1 cellular context compared by ENCODE assay signal in the genomic region with DNA sequence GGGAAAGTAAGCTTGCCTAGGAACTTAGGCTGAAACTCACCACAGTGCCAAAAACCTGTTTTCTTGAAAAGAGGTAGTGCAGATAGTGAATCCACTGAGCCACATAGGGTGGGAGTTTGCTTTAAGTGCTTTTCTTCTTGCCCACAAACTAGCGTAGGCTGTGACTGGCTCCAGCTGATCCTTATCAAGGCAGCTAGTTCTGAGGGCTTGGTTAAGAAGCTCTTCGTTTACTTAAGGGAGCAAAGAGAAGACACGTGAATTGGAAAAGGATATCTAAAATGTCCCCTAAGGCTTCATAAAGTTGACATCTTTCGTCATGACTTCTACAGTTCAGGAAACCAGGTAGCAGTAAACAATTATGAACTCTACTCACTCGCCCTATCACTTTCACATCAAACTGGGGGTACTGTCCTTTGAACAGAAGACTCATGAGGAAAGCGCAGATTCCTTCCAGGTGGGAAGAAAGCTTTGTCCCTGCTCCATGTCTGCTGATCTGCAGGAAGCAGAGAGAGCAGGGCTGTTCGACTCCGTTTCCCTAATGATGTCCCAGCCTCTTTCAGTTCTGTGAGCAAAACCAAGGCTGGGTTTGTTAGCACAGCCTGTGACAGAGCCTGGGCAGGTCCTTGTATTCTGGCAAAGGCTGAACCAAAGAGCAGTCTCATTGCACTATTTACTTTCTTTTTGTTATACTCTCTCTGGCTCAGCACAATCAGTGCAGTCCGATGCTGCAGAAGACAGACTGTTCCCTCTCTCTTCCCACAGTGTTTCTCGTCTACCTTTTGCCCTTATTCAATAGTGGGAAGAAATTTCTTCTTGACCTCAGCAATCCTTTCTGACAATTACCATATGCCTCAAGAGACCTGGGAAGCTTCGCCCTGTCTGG.
TF ChIP-seq lines count a peak whose summit lies in the region.

No MANE protein-coding gene starts in this region.

TF ChIP-seq in GM12878, 131 proteins besides CTCF, POLR2A, EP300 and RAD21 (continued from another document):
- TF ChIP-seq, protein P1, sequence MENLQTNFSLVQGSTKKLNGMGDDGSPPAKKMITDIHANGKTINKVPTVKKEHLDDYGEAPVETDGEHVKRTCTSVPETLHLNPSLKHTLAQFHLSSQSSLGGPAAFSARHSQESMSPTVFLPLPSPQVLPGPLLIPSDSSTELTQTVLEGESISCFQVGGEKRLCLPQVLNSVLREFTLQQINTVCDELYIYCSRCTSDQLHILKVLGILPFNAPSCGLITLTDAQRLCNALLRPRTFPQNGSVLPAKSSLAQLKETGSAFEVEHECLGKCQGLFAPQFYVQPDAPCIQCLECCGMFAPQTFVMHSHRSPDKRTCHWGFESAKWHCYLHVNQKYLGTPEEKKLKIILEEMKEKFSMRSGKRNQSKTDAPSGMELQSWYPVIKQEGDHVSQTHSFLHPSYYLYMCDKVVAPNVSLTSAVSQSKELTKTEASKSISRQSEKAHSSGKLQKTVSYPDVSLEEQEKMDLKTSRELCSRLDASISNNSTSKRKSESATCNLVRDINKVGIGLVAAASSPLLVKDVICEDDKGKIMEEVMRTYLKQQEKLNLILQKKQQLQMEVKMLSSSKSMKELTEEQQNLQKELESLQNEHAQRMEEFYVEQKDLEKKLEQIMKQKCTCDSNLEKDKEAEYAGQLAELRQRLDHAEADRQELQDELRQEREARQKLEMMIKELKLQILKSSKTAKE (IDR thresholded peaks at IDR 0.05; ENCODE audit: low read depth, poor library complexity, severe bottlenecking): no peak
- TF ChIP-seq MYC (IDR thresholded peaks at IDR 0.05; ENCODE audit: insufficient read depth, insufficient read length, insufficient replicate concordance, low read length, severe bottlenecking) (no peak), IKZF1 (conservative IDR thresholded peaks at IDR 0.05) (peak; percentile 56), GATAD2B (conservative IDR thresholded peaks at IDR 0.05; ENCODE audit: low read depth) (peak; percentile 50; the same call in 1 of the 2 replicates), IKZF2 (IDR thresholded peaks at IDR 0.05) (peak in 1 of 2 experiments; percentile 59; a peak in 2 of 4 replicates), BHLHE40 (IDR thresholded peaks at IDR 0.05; ENCODE audit: borderline replicate concordance in 1 of 2, low read depth in 2 of 2, low read length in 1 of 2) (peak in 1 of 2 experiments; percentile 36; a peak in 1 of 4 replicates), LARP7 (IDR thresholded peaks at IDR 0.05) (peak; percentile 44), IRF4 (IDR thresholded peaks at IDR 0.05; ENCODE audit: low read depth, low read length) (0 out of 2 replicates have a peak, but pooled peaks have one; percentile 30)
- TF ChIP-seq, protein P2, sequence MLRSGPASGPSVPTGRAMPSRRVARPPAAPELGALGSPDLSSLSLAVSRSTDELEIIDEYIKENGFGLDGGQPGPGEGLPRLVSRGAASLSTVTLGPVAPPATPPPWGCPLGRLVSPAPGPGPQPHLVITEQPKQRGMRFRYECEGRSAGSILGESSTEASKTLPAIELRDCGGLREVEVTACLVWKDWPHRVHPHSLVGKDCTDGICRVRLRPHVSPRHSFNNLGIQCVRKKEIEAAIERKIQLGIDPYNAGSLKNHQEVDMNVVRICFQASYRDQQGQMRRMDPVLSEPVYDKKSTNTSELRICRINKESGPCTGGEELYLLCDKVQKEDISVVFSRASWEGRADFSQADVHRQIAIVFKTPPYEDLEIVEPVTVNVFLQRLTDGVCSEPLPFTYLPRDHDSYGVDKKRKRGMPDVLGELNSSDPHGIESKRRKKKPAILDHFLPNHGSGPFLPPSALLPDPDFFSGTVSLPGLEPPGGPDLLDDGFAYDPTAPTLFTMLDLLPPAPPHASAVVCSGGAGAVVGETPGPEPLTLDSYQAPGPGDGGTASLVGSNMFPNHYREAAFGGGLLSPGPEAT (IDR thresholded peaks at IDR 0.05; ENCODE audit: low read depth): 0 out of 2 replicates have a peak, but pooled peaks have one; percentile 46
- TF ChIP-seq, protein P3, sequence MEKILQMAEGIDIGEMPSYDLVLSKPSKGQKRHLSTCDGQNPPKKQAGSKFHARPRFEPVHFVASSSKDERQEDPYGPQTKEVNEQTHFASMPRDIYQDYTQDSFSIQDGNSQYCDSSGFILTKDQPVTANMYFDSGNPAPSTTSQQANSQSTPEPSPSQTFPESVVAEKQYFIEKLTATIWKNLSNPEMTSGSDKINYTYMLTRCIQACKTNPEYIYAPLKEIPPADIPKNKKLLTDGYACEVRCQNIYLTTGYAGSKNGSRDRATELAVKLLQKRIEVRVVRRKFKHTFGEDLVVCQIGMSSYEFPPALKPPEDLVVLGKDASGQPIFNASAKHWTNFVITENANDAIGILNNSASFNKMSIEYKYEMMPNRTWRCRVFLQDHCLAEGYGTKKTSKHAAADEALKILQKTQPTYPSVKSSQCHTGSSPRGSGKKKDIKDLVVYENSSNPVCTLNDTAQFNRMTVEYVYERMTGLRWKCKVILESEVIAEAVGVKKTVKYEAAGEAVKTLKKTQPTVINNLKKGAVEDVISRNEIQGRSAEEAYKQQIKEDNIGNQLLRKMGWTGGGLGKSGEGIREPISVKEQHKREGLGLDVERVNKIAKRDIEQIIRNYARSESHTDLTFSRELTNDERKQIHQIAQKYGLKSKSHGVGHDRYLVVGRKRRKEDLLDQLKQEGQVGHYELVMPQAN (conservative IDR thresholded peaks at IDR 0.05): peak; percentile 55
- TF ChIP-seq, protein P4, sequence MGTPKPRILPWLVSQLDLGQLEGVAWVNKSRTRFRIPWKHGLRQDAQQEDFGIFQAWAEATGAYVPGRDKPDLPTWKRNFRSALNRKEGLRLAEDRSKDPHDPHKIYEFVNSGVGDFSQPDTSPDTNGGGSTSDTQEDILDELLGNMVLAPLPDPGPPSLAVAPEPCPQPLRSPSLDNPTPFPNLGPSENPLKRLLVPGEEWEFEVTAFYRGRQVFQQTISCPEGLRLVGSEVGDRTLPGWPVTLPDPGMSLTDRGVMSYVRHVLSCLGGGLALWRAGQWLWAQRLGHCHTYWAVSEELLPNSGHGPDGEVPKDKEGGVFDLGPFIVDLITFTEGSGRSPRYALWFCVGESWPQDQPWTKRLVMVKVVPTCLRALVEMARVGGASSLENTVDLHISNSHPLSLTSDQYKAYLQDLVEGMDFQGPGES (IDR thresholded peaks at IDR 0.05): no peak
- TF ChIP-seq, protein P5, sequence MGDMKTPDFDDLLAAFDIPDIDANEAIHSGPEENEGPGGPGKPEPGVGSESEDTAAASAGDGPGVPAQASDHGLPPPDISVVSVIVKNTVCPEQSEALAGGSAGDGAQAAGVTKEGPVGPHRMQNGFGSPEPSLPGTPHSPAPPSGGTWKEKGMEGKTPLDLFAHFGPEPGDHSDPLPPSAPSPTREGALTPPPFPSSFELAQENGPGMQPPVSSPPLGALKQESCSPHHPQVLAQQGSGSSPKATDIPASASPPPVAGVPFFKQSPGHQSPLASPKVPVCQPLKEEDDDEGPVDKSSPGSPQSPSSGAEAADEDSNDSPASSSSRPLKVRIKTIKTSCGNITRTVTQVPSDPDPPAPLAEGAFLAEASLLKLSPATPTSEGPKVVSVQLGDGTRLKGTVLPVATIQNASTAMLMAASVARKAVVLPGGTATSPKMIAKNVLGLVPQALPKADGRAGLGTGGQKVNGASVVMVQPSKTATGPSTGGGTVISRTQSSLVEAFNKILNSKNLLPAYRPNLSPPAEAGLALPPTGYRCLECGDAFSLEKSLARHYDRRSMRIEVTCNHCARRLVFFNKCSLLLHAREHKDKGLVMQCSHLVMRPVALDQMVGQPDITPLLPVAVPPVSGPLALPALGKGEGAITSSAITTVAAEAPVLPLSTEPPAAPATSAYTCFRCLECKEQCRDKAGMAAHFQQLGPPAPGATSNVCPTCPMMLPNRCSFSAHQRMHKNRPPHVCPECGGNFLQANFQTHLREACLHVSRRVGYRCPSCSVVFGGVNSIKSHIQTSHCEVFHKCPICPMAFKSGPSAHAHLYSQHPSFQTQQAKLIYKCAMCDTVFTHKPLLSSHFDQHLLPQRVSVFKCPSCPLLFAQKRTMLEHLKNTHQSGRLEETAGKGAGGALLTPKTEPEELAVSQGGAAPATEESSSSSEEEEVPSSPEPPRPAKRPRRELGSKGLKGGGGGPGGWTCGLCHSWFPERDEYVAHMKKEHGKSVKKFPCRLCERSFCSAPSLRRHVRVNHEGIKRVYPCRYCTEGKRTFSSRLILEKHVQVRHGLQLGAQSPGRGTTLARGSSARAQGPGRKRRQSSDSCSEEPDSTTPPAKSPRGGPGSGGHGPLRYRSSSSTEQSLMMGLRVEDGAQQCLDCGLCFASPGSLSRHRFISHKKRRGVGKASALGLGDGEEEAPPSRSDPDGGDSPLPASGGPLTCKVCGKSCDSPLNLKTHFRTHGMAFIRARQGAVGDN (IDR thresholded peaks at IDR 0.05): peak; percentile 67
- TF ChIP-seq, protein P6, sequence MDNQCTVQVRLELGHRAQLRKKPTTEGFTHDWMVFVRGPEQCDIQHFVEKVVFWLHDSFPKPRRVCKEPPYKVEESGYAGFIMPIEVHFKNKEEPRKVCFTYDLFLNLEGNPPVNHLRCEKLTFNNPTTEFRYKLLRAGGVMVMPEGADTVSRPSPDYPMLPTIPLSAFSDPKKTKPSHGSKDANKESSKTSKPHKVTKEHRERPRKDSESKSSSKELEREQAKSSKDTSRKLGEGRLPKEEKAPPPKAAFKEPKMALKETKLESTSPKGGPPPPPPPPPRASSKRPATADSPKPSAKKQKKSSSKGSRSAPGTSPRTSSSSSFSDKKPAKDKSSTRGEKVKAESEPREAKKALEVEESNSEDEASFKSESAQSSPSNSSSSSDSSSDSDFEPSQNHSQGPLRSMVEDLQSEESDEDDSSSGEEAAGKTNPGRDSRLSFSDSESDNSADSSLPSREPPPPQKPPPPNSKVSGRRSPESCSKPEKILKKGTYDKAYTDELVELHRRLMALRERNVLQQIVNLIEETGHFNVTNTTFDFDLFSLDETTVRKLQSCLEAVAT (IDR thresholded peaks at IDR 0.05): peak; percentile 88
- TF ChIP-seq, protein P7, sequence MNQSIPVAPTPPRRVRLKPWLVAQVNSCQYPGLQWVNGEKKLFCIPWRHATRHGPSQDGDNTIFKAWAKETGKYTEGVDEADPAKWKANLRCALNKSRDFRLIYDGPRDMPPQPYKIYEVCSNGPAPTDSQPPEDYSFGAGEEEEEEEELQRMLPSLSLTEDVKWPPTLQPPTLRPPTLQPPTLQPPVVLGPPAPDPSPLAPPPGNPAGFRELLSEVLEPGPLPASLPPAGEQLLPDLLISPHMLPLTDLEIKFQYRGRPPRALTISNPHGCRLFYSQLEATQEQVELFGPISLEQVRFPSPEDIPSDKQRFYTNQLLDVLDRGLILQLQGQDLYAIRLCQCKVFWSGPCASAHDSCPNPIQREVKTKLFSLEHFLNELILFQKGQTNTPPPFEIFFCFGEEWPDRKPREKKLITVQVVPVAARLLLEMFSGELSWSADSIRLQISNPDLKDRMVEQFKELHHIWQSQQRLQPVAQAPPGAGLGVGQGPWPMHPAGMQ (IDR thresholded peaks at IDR 0.05; ENCODE audit: borderline replicate concordance): no peak
